ENCODE assay signal across 1 cellular context in the genomic region with DNA sequence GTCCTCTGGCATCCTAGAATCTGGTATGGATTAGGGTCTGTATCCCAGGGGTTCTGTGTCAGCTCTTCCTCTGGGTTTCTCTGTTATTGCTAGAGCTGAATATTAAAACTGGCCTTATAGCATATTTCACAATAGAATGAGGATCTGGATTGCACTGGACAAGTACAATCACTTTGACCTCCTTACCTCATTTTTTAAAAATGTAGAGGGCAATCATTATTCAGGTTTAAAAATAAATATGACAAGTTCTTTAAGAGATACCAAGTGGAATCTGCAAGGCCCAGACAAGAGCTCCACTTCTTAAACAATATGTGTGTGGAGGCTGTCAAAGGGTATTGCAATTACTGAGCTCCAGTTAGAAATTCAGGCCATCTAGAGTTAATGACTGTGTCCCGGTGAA.
A peak's percentile ranks its signal among the peaks of the same experiment; 100 is the strongest.
TF ChIP-seq lines count a peak whose summit lies in the region.

No MANE protein-coding gene starts in this region.

TF ChIP-seq in HCT116, 20 proteins besides CTCF, POLR2A, EP300 and RAD21:
- TF ChIP-seq CEBPB (IDR thresholded peaks at IDR 0.05; ENCODE audit: low read depth) = peak; percentile 39; the same call in 1 of the 2 replicates
- no peak for TF ChIP-seq ELF1 (IDR thresholded peaks at IDR 0.05; ENCODE audit: borderline replicate concordance, low read depth)
- TF ChIP-seq FOSL1 (IDR thresholded peaks at IDR 0.05; ENCODE audit: low read depth) = no peak
